Comparison of ENCODE assay signal across 1 cellular context in the genomic region with DNA sequence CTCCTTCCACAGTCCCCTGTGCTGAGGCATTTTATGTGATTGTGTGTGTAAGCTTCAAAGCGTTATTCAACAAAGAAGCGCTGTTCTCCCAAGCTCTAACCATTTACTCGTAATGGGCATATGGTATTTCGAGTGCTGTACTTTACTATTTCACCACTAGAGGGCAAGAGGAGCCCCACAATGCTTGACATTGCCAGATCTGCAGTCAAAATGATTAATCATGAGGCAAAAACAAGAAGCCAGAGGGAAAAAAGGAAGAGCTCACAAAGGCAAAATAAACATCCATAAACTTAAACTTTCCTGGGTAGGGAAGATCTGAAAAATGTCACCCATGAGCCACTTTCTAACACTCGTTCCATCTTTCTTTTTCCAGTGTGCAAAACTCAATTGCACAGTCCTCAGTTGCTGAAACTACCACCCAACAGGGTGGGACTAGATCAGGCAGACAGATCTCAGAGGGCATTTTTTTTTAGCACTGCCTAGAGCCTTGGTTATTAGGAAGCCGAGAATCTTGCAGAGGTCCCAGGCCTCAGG.
TF ChIP-seq lines count a peak whose summit lies in the region.

No MANE protein-coding gene starts in this region.

TF ChIP-seq in HEK293, 187 proteins besides CTCF, POLR2A, EP300 and RAD21 (continued from another document):
- no peak for TF ChIP-seq SCRT1 (tag by site-specific recombination; IDR thresholded peaks at IDR 0.05; ENCODE audit: borderline replicate concordance)
- TF ChIP-seq YY1 (tag by site-specific recombination; IDR thresholded peaks at IDR 0.05): no peak
- TF ChIP-seq ZNF175 (tag by site-specific recombination; IDR thresholded peaks at IDR 0.05): no peak
- peak; percentile 37; the same call in 1 of the 2 replicates for TF ChIP-seq ZNF76 (tag by site-specific recombination; IDR thresholded peaks at IDR 0.05; ENCODE audit: borderline replicate concordance, low read depth)
- TF ChIP-seq ZNF791 (tag by site-specific recombination; IDR thresholded peaks at IDR 0.05): no peak
- no peak for TF ChIP-seq FEZF1 (tag by site-specific recombination; IDR thresholded peaks at IDR 0.05)
- TF ChIP-seq ZNF837 (tag by site-specific recombination; IDR thresholded peaks at IDR 0.05): no peak
- TF ChIP-seq, protein P1, sequence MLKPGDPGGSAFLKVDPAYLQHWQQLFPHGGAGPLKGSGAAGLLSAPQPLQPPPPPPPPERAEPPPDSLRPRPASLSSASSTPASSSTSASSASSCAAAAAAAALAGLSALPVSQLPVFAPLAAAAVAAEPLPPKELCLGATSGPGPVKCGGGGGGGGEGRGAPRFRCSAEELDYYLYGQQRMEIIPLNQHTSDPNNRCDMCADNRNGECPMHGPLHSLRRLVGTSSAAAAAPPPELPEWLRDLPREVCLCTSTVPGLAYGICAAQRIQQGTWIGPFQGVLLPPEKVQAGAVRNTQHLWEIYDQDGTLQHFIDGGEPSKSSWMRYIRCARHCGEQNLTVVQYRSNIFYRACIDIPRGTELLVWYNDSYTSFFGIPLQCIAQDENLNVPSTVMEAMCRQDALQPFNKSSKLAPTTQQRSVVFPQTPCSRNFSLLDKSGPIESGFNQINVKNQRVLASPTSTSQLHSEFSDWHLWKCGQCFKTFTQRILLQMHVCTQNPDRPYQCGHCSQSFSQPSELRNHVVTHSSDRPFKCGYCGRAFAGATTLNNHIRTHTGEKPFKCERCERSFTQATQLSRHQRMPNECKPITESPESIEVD (tag by site-specific recombination; IDR thresholded peaks at IDR 0.05): peak; percentile 48
- peak; percentile 81 for TF ChIP-seq MEIS1 (CRISPR knock-in tag; IDR thresholded peaks at IDR 0.05; ENCODE audit: borderline replicate concordance)
- TF ChIP-seq SCRT2 (tag by site-specific recombination; IDR thresholded peaks at IDR 0.05): no peak
- no peak for TF ChIP-seq HOXA7 (CRISPR knock-in tag; IDR thresholded peaks at IDR 0.05; ENCODE audit: borderline replicate concordance)
- TF ChIP-seq EGR2 (tag by site-specific recombination; IDR thresholded peaks at IDR 0.05; ENCODE audit: low read depth): no peak
- no peak for TF ChIP-seq ZNF558 (tag by site-specific recombination; IDR thresholded peaks at IDR 0.05)
- no peak for TF ChIP-seq ZNF585B (tag by site-specific recombination; IDR thresholded peaks at IDR 0.05)
- TF ChIP-seq ZNF529 (tag by site-specific recombination; IDR thresholded peaks at IDR 0.05; ENCODE audit: insufficient replicate concordance): no peak
- no peak for TF ChIP-seq OSR2 (tag by site-specific recombination; IDR thresholded peaks at IDR 0.05)
- TF ChIP-seq, protein P2, sequence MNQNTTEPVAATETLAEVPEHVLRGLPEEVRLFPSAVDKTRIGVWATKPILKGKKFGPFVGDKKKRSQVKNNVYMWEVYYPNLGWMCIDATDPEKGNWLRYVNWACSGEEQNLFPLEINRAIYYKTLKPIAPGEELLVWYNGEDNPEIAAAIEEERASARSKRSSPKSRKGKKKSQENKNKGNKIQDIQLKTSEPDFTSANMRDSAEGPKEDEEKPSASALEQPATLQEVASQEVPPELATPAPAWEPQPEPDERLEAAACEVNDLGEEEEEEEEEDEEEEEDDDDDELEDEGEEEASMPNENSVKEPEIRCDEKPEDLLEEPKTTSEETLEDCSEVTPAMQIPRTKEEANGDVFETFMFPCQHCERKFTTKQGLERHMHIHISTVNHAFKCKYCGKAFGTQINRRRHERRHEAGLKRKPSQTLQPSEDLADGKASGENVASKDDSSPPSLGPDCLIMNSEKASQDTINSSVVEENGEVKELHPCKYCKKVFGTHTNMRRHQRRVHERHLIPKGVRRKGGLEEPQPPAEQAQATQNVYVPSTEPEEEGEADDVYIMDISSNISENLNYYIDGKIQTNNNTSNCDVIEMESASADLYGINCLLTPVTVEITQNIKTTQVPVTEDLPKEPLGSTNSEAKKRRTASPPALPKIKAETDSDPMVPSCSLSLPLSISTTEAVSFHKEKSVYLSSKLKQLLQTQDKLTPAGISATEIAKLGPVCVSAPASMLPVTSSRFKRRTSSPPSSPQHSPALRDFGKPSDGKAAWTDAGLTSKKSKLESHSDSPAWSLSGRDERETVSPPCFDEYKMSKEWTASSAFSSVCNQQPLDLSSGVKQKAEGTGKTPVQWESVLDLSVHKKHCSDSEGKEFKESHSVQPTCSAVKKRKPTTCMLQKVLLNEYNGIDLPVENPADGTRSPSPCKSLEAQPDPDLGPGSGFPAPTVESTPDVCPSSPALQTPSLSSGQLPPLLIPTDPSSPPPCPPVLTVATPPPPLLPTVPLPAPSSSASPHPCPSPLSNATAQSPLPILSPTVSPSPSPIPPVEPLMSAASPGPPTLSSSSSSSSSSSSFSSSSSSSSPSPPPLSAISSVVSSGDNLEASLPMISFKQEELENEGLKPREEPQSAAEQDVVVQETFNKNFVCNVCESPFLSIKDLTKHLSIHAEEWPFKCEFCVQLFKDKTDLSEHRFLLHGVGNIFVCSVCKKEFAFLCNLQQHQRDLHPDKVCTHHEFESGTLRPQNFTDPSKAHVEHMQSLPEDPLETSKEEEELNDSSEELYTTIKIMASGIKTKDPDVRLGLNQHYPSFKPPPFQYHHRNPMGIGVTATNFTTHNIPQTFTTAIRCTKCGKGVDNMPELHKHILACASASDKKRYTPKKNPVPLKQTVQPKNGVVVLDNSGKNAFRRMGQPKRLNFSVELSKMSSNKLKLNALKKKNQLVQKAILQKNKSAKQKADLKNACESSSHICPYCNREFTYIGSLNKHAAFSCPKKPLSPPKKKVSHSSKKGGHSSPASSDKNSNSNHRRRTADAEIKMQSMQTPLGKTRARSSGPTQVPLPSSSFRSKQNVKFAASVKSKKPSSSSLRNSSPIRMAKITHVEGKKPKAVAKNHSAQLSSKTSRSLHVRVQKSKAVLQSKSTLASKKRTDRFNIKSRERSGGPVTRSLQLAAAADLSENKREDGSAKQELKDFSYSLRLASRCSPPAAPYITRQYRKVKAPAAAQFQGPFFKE (tag by site-specific recombination; IDR thresholded peaks at IDR 0.05; ENCODE audit: borderline replicate concordance): no peak
- TF ChIP-seq ZNF140 (tag by site-specific recombination; IDR thresholded peaks at IDR 0.05): no peak
